8 cellular contexts compared by ENCODE assay signal in genomic region chr6:28267695-28268059, GRCh38. TPM values are rescaled to one million over a fixed set of nuclear protein-coding genes. Genes with fewer than 3 reads are reported as not detected.
DNase-seq lines count a peak whose midpoint lies in the region; ATAC-seq, FAIRE-seq and TF ChIP-seq lines count a peak whose summit lies in the region.

No MANE protein-coding gene starts in this region.

- H2AFZ ChIP-seq in H9 (ENCODE audit: low read length): no peak overlapping the region
- H2AFZ ChIP-seq in keratinocyte (ENCODE audit: control insufficient read depth, low read length): peak overlapping the region; percentile 94

- H3K14ac ChIP-seq in H9 (ENCODE audit: insufficient read depth, low read length): no peak overlapping the region

- H3K4me2 ChIP-seq in H9 (ENCODE audit: insufficient read depth, insufficient read length, low read length): peak overlapping the region; percentile 66
- peak overlapping the region; percentile 95 for H3K4me2 ChIP-seq in keratinocyte (ENCODE audit: control insufficient read depth, extremely low read depth, insufficient read depth, low read depth, low read length)

- H3K4me1 ChIP-seq in H9 (ENCODE audit: insufficient read depth, low read length) (no peaks in the 10 kb centered on the region), keratinocyte (ENCODE audit: control insufficient read depth, extremely low read depth, insufficient read depth, low read length) (peaks cover 9% of the 10 kb centered on the region), suprapubic skin (peaks cover 14% of the 10 kb centered on the region)

- H2BK12ac ChIP-seq in H9 (ENCODE audit: insufficient read length, low read depth, low read length): no peak overlapping the region

- no peak overlapping the region for H2BK120ac ChIP-seq in H9 (ENCODE audit: low read depth, low read length, poor library complexity, severe bottlenecking)

- H3K27me3 Mint-ChIP-seq in H9 (ENCODE audit: low read depth): peaks cover 4% of the 10 kb centered on the region

- H2BK5ac ChIP-seq in H9 (ENCODE audit: insufficient read length, low read length): no peak overlapping the region

- TF ChIP-seq EP300 in suprapubic skin (IDR thresholded peaks at IDR 0.05): no peak

- TF ChIP-seq CTCF in H9 (conservative IDR thresholded peaks at IDR 0.05): no peak
- TF ChIP-seq CTCF in keratinocyte (optimal IDR thresholded peaks at IDR 0.05 in 1 of 3, IDR thresholded peaks at IDR 0.05 in 1 of 3, conservative IDR thresholded peaks at IDR 0.05 in 1 of 3; ENCODE audit: extremely low read depth in 1 of 3, insufficient read depth in 2 of 3, low read length in 3 of 3): no peak
- TF ChIP-seq CTCF in suprapubic skin (IDR thresholded peaks at IDR 0.05): no peak

- peaks cover 4% of the 10 kb centered on the region for H3K23me2 ChIP-seq in H9 (ENCODE audit: insufficient read length, low read depth, low read length, poor library complexity, severe bottlenecking)

- no peak overlapping the region for H3K4ac ChIP-seq in H9 (ENCODE audit: low read depth, low read length)

- no peak overlapping the region for H2AK5ac ChIP-seq in H9 (ENCODE audit: insufficient read length, low read length)

- no peak overlapping the region for H4K8ac ChIP-seq in H9 (replicated peaks; ENCODE audit: insufficient read length, low read depth, low read length)

- no peaks in the 10 kb centered on the region for H3K9me3 Mint-ChIP-seq in H9

- H4K20me1 ChIP-seq in H9 (ENCODE audit: control insufficient read depth, insufficient read depth, insufficient read length) (no peaks in the 10 kb centered on the region), keratinocyte (ENCODE audit: control insufficient read depth, extremely low read depth, insufficient read depth, low read length) (no peaks in the 10 kb centered on the region)

- DNase-seq in H9 (no peak), astrocyte of the hippocampus (ENCODE audit: low read depth, low spot score) (peak; percentile 12), keratinocyte (ENCODE audit: low read depth, low spot score) (no peak), suprapubic skin (ENCODE audit: low spot score in 2 of 2) (no peak), germinal center (ENCODE audit: low spot score) (no peak), AG20443 (ENCODE audit: low spot score) (no peak)

- H3K9ac ChIP-seq in H9 (ENCODE audit: extremely low read depth, insufficient read length, low read length) (peak overlapping the region; percentile 54), keratinocyte (ENCODE audit: control insufficient read depth, extremely low read depth, insufficient read depth, low read length) (peak overlapping the region; percentile 84)

- no peaks in the 10 kb centered on the region for H3K9me1 ChIP-seq in keratinocyte (ENCODE audit: control insufficient read depth, extremely low read depth, insufficient read depth, low read length)

- H3K9me3 ChIP-seq in H9 (ENCODE audit: control insufficient read depth, low read depth, low read length): no peaks in the 10 kb centered on the region
- no peaks in the 10 kb centered on the region for H3K9me3 ChIP-seq in keratinocyte (ENCODE audit: control insufficient read depth, low read depth, low read length)
- H3K9me3 ChIP-seq in suprapubic skin: no peaks in the 10 kb centered on the region

- H2BK20ac ChIP-seq in H9 (ENCODE audit: low read depth, low read length, poor library complexity, severe bottlenecking): no peak overlapping the region

- 100% methylated on average over 1 of the region's 1 CpG for WGBS in H9 (ENCODE audit: extremely low coverage, insufficient read length, low lambda C conversion rate)
- WGBS in suprapubic skin: 3% methylated on average over 1 of the region's 1 CpG

- dilution Hi-C loops in keratinocyte (cut with MboI; ENCODE audit: extremely low pct_ligation_motif_present, low sequenced_read_pairs): no loop called here

- H3K27ac ChIP-seq in H9 (ENCODE audit: insufficient read length, low read depth, low read length) (no peak overlapping the region), keratinocyte (ENCODE audit: control insufficient read depth, insufficient read depth, low read length) (peak overlapping the region; percentile 72), suprapubic skin (no peak overlapping the region)

- ATAC-seq in HG03196 (IDR thresholded peaks at IDR 0.05; ENCODE audit: unreplicated experiment): no peak
- no peak for ATAC-seq in GM19395 (IDR thresholded peaks at IDR 0.05; ENCODE audit: unreplicated experiment)

- H3K27me3 ChIP-seq in H9 (ENCODE audit: insufficient read depth, low read length) (no peaks in the 10 kb centered on the region), keratinocyte (ENCODE audit: control insufficient read depth, extremely low read depth, insufficient read depth, low read length) (no peaks in the 10 kb centered on the region), suprapubic skin (no peaks in the 10 kb centered on the region)

- H3K56ac ChIP-seq in H9 (ENCODE audit: insufficient read length, low read depth, low read length): no peak overlapping the region

- H3K4me3 ChIP-seq in keratinocyte (ENCODE audit: control insufficient read depth in 2 of 3, extremely low read depth in 1 of 3, insufficient read depth in 2 of 3, low read depth in 1 of 3, low read length in 3 of 3) (peak overlapping the region; percentile 71 to 85 (median 84)), suprapubic skin (peak overlapping the region; percentile 66)

- no peak for FAIRE-seq in keratinocyte (lab: Jason Lieb, UNC)

- peaks cover 0 to 3% of the 10 kb centered on the region in 2 experiments; a peak in 2 of 4 replicates for H3K4me1 Mint-ChIP-seq in H9

- no peak overlapping the region for H3K4me3 Mint-ChIP-seq in H9

- no peak overlapping the region for H3K23ac ChIP-seq in H9 (ENCODE audit: insufficient read length, low read depth, low read length)

- no peak for TF ChIP-seq POLR2A in suprapubic skin (IDR thresholded peaks at IDR 0.05)

- H3K79me1 ChIP-seq in H9 (ENCODE audit: insufficient read depth, low read depth, low read length, poor library complexity, severe bottlenecking): no peaks in the 10 kb centered on the region

- peaks cover 2 to 10% of the 10 kb centered on the region in 2 experiments for H3K36me3 ChIP-seq in keratinocyte (ENCODE audit: control insufficient read depth in 2 of 2, extremely low read depth in 1 of 2, insufficient read depth in 2 of 2, low read length in 2 of 2)
- peaks cover 10% of the 10 kb centered on the region for H3K36me3 ChIP-seq in suprapubic skin

- H4K91ac ChIP-seq in H9 (ENCODE audit: insufficient read length, low read depth, low read length): no peak overlapping the region

- H3K36me3 Mint-ChIP-seq in H9 (ENCODE audit: insufficient read depth in 1 of 3, low read depth in 3 of 3): peaks cover 0 to 8% (median 8%) of the 10 kb centered on the region in 3 experiments; a peak in 4 of 7 replicates

- no peak overlapping the region for H3T11ph ChIP-seq in H9 (ENCODE audit: low read length)

- H4K5ac ChIP-seq in H9 (ENCODE audit: insufficient read length, low read depth, low read length): no peak overlapping the region

- no peak overlapping the region for H3K27ac Mint-ChIP-seq in H9

- H3K18ac ChIP-seq in H9 (ENCODE audit: insufficient read length, low read depth, low read length): no peak overlapping the region

- H2BK15ac ChIP-seq in H9 (ENCODE audit: low read depth, low read length): no peak overlapping the region

- H3K79me2 ChIP-seq in H9 (ENCODE audit: insufficient read depth, low read length) (no peaks in the 10 kb centered on the region; the same call in 1 of the 2 replicates), keratinocyte (ENCODE audit: control insufficient read depth, insufficient read depth, low read length) (peaks cover 9% of the 10 kb centered on the region)

RNA-seq across cellular contexts. Expression of gene ZSCAN26, which starts 0.7 kb away (rescaled TPM):
- total RNA-seq in H9 (2021) (9.0 TPM in 2 replicates), suprapubic skin (10 to 100 TPM in 2 of 4 donors, 1 to 10 TPM in 2; 4.9 to 23.3 (median 11.4) TPM)
- 7.2 to 9.8 TPM (median 7.3 TPM) in 3 replicates for polyA plus RNA-seq in keratinocyte
- 2.3 TPM for polyA plus RNA-seq in keratinocyte (2011; ENCODE audit: low read depth)
- 4.4 and 7.4 TPM in 2 replicates for polyA plus RNA-seq in keratinocyte (2011; cell fraction: cytosol; rRNA removed)
- polyA plus RNA-seq in keratinocyte (2011; cell fraction: nucleus; rRNA removed): 11.7 and 15.2 TPM in 2 replicates
- polyA plus RNA-seq in keratinocyte (2012; ENCODE audit: low replicate concordance): 3.9 and 4.9 TPM in 2 replicates
- polyA minus RNA-seq in keratinocyte: 2.4 to 9.2 TPM (median 5.7 TPM) in 3 replicates
- polyA minus RNA-seq in keratinocyte (2011; cell fraction: cytosol; rRNA and poly(A)+ RNA removed): 4.2 TPM
- polyA minus RNA-seq in keratinocyte (2011; cell fraction: nucleus; rRNA and poly(A)+ RNA removed): 4.3 and 6.1 TPM in 2 replicates

RNA-seq across cellular contexts. Expression of gene NKAPL, which starts 8.6 kb away (rescaled TPM):
- total RNA-seq in H9 (2021): 0.13 TPM in 1 of 2 replicates, not detected in the other
- 0.25 to 0.35 TPM (median 0.31 TPM) in 3 replicates for polyA plus RNA-seq in keratinocyte
- 1.6 TPM for polyA plus RNA-seq in keratinocyte (2011; ENCODE audit: low read depth)
- 0.40 and 0.48 TPM in 2 replicates for polyA plus RNA-seq in keratinocyte (2011; cell fraction: cytosol; rRNA removed)
- 0.29 and 0.59 TPM in 2 replicates for polyA plus RNA-seq in keratinocyte (2011; cell fraction: nucleus; rRNA removed)
- 0.47 and 1.0 TPM in 2 replicates for polyA plus RNA-seq in keratinocyte (2012; ENCODE audit: low replicate concordance)
- polyA minus RNA-seq in keratinocyte: 0.56 TPM in 1 of 3 replicates, not detected in the others
- polyA minus RNA-seq in keratinocyte (2011; cell fraction: cytosol; rRNA and poly(A)+ RNA removed): not detected
- 0.32 TPM in 1 of 2 replicates, not detected in the other for polyA minus RNA-seq in keratinocyte (2011; cell fraction: nucleus; rRNA and poly(A)+ RNA removed)
- total RNA-seq in suprapubic skin: under 1 TPM in 2 of 4 donors, not detected in 2; 0.47 to 0.78 TPM

RNA-seq across cellular contexts. Expression of gene PGBD1, which starts 13.7 kb away (rescaled TPM):
- total RNA-seq in H9 (2021) (8.1 and 10.1 TPM in 2 replicates), suprapubic skin (1 to 10 TPM in 2 of 4 donors, under 1 TPM in 2; 0.64 to 2.3 (median 1.2) TPM)
- 2.1 to 3.6 TPM (median 3.1 TPM) in 3 replicates for polyA plus RNA-seq in keratinocyte
- 2.0 TPM for polyA plus RNA-seq in keratinocyte (2011; ENCODE audit: low read depth)
- 1.9 and 2.6 TPM in 2 replicates for polyA plus RNA-seq in keratinocyte (2011; cell fraction: cytosol; rRNA removed)
- 3.6 and 3.7 TPM in 2 replicates for polyA plus RNA-seq in keratinocyte (2011; cell fraction: nucleus; rRNA removed)
- polyA plus RNA-seq in keratinocyte (2012; ENCODE audit: low replicate concordance): 1.4 and 3.3 TPM in 2 replicates
- 0.52 to 2.1 TPM (median 2.1 TPM) in 3 replicates for polyA minus RNA-seq in keratinocyte
- 3.3 TPM for polyA minus RNA-seq in keratinocyte (2011; cell fraction: cytosol; rRNA and poly(A)+ RNA removed)
- polyA minus RNA-seq in keratinocyte (2011; cell fraction: nucleus; rRNA and poly(A)+ RNA removed): 2.2 and 2.3 TPM in 2 replicates

RNA-seq across cellular contexts. Expression of gene ZKSCAN4, which starts 15.6 kb away (rescaled TPM):
- total RNA-seq in H9 (2021) (8.2 and 8.8 TPM in 2 replicates), suprapubic skin (1 to 10 TPM; 1.2 to 5.0 (median 3.0) TPM)
- polyA plus RNA-seq in keratinocyte: 2.6 to 3.5 TPM (median 2.9 TPM) in 3 replicates
- polyA plus RNA-seq in keratinocyte (2011; ENCODE audit: low read depth): 0.69 TPM
- polyA plus RNA-seq in keratinocyte (2011; cell fraction: cytosol; rRNA removed): 1.6 and 1.9 TPM in 2 replicates
- polyA plus RNA-seq in keratinocyte (2011; cell fraction: nucleus; rRNA removed): 3.5 and 3.8 TPM in 2 replicates
- polyA plus RNA-seq in keratinocyte (2012; ENCODE audit: low replicate concordance): 2.3 and 2.7 TPM in 2 replicates
- polyA minus RNA-seq in keratinocyte: 0.56 to 3.2 TPM (median 2.8 TPM) in 3 replicates
- 2.7 TPM for polyA minus RNA-seq in keratinocyte (2011; cell fraction: cytosol; rRNA and poly(A)+ RNA removed)
- polyA minus RNA-seq in keratinocyte (2011; cell fraction: nucleus; rRNA and poly(A)+ RNA removed): 2.1 and 2.4 TPM in 2 replicates

RNA-seq across cellular contexts. Expression of gene ZSCAN9, which starts 42.6 kb away (rescaled TPM):
- 11.5 and 12.7 TPM in 2 replicates for total RNA-seq in H9 (2021)
- polyA plus RNA-seq in keratinocyte: 8.3 to 15.9 TPM (median 12.0 TPM) in 3 replicates
- polyA plus RNA-seq in keratinocyte (2011; ENCODE audit: low read depth): 8.0 TPM
- 4.6 and 8.4 TPM in 2 replicates for polyA plus RNA-seq in keratinocyte (2011; cell fraction: cytosol; rRNA removed)
- 29.4 and 36.9 TPM in 2 replicates for polyA plus RNA-seq in keratinocyte (2011; cell fraction: nucleus; rRNA removed)
- 4.9 and 12.9 TPM in 2 replicates for polyA plus RNA-seq in keratinocyte (2012; ENCODE audit: low replicate concordance)
- 2.2 to 11.5 TPM (median 11.2 TPM) in 3 replicates for polyA minus RNA-seq in keratinocyte
- 4.6 TPM for polyA minus RNA-seq in keratinocyte (2011; cell fraction: cytosol; rRNA and poly(A)+ RNA removed)
- 9.9 and 12.6 TPM in 2 replicates for polyA minus RNA-seq in keratinocyte (2011; cell fraction: nucleus; rRNA and poly(A)+ RNA removed)
- 10 to 100 TPM in 1 of 4 donors, 1 to 10 TPM in 3; 3.6 to 12.5 (median 7.6) TPM for total RNA-seq in suprapubic skin
